24 cellular contexts compared by ENCODE assay signal in genomic region chr7:25002826-25003225, GRCh38.
"Had no signal": no experiment of that assay in that cellular context is flagged by ENCODE, and none has a peak within 500 bp of the region (broad histone marks: within the 10 kb centered on the region; RNA-seq: fewer than 3 reads in every experiment).

No MANE protein-coding gene starts in this region.

- ATAC-seq: activated CD4-positive, alpha-beta T cell treated with anti-CD3 and anti-CD28 coated beads for 36 hours; activated CD8-positive, alpha-beta T cell treated with anti-CD3 and anti-CD28 coated beads, Interleukin-2, amount 10 ng/mL, durations not matched to agents 7 days and 5 days; body of pancreas; Panc1; Right ventricle myocardium inferior had no signal

- H3K4me3 ChIP-seq: body of pancreas, SK-N-MC had no signal

- H3K9me3 ChIP-seq: body of pancreas had no signal

- H3K36me3 ChIP-seq: WERI-Rb-1 had no signal

- FAIRE-seq: bronchial epithelial cell had no signal

- H3K27me3 ChIP-seq: body of pancreas had no signal

- H3K4me1 ChIP-seq: body of pancreas had no signal

- DNase-seq: activated CD4-positive, alpha-beta T cell treated with anti-CD3 and anti-CD28 coated beads for 36 hours; activated CD8-positive, alpha-beta memory T cell treated with anti-CD3 and anti-CD28 coated beads, Interleukin-2, amount 50 U/mL, for 48 hours; activated CD8-positive, alpha-beta T cell treated with anti-CD3 and anti-CD28 coated beads, Interleukin-2, amount 10 ng/mL, durations not matched to agents 7 days and 5 days; activated naive CD4-positive, alpha-beta T cell treated with anti-CD3 and anti-CD28 coated beads, Interleukin-2, amount 50 U/mL, for 16 hours; activated naive CD8-positive, alpha-beta T cell treated with anti-CD3 and anti-CD28 coated beads, Interleukin-2, amount 10 ng/mL, durations not matched to agents 7 days and 5 days; activated T-cell treated with anti-CD3 and anti-CD28 coated beads, Interleukin-2, amount 50 U/mL, for 1 hour; aorta; body of pancreas; central memory CD4-positive, alpha-beta T cell; NCI-H1092; NCI-H1417; NCI-H1930; NCI-H345; NCI-H510A; NCI-H526 treated with DMSO at 0.1 percent for 48 hours; NK-92 treated with Interleukin-12 subunit alpha and Interleukin-12 subunit beta, amount 100 ng/mL, for 24 hours; OCI-M1; RPMI8226; T-helper 1 cell; WERI-Rb-1 had no signal

- H3K27ac ChIP-seq: body of pancreas, SK-N-MC, WERI-Rb-1 had no signal
